Comparison of ENCODE assay signal across 22 cellular contexts in the genomic region with DNA sequence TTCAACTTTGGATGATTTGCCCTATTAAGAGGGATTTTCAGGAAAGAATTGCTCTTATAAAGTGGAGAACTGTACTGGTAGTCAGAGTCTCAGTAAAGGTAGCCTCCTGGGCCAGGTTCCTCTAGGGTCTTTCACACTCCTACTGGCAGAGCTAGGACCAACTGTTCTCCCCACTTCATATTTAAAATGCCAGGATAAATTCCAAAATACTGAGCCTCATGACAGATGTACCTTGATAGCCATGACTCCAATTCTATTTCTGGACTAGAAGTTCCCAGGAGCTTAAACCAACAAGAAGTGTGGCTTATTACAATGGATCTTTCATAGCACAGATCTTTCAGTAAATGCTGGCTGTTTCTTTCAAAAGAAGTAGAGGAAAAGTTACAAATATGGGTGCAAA.
DNase-seq lines count a peak whose midpoint lies in the region; ATAC-seq and TF ChIP-seq lines count a peak whose summit lies in the region.
"Had no signal": no experiment of that assay in that cellular context is flagged by ENCODE, and none has a peak within 500 bp of the region (broad histone marks: within the 10 kb centered on the region; RNA-seq: fewer than 3 reads in every experiment).

No MANE protein-coding gene starts in this region.

- no peak overlapping the region for H3K9ac ChIP-seq in endodermal cell (ENCODE audit: extremely low read depth, low read length, poor library complexity, severe bottlenecking)
- H3K9ac ChIP-seq: BLaER1 treated with 17β-estradiol and CSF1 and Interleukin-3, amounts not matched to agents 10 nM and 100 nM had no signal

- H3K27ac ChIP-seq in endodermal cell (ENCODE audit: low read depth, low read length), result no peak overlapping the region
- H3K27ac ChIP-seq: BLaER1 treated with 17β-estradiol and CSF1 and Interleukin-3, amounts not matched to agents 10 nM and 100 nM; HL-60; Peyer's patch had no signal

- no peak for TF ChIP-seq CTCF in endodermal cell (conservative IDR thresholded peaks at IDR 0.05)
- no peak for TF ChIP-seq CTCF in nephron (IDR thresholded peaks at IDR 0.05; ENCODE audit: unreplicated experiment in 3 of 3)

- peaks cover 11% of the 10 kb centered on the region for H3K4me1 ChIP-seq in endodermal cell (ENCODE audit: control insufficient read depth, insufficient read depth, low read length)
- H3K4me1 ChIP-seq: BLaER1 treated with 17β-estradiol and CSF1 and Interleukin-3, amounts not matched to agents 10 nM and 100 nM; HAP-1; Peyer's patch had no signal

- in situ Hi-C loops in G401 (cut with HindIII; ENCODE audit: low sequenced_read_pairs), result no loop called here

- peaks cover 32% of the 10 kb centered on the region for H3K9me3 ChIP-seq in endodermal cell (ENCODE audit: control insufficient read depth, low read length)
- H3K9me3 ChIP-seq: MG63, Peyer's patch had no signal

- no peaks in the 10 kb centered on the region for H3K36me3 ChIP-seq in endodermal cell (ENCODE audit: control insufficient read depth, insufficient read depth, low read length)
- H3K36me3 ChIP-seq: BLaER1 treated with 17β-estradiol and CSF1 and Interleukin-3, amounts not matched to agents 10 nM and 100 nM; HAP-1; MG63; Peyer's patch had no signal

- DNase-seq in G401 (ENCODE audit: low spot score) (peak; percentile 63), NCI-H524 treated with DMSO at 0.1 percent for 48 hours (lab: John Stamatoyannopoulos, UW) (peak; percentile 5), endodermal cell (no peak), NCI-H2196 (lab: John Stamatoyannopoulos, UW; ENCODE audit: unreplicated experiment) (no peak)
- no peak for DNase-seq in activated CD4-positive, alpha-beta T cell treated with anti-CD3 and anti-CD28 coated beads, Interleukin-2, amount 10 ng/mL, durations not matched to agents 24 days and 14 days
- DNase-seq: Calu3; CD8-positive, alpha-beta T cell; MG63; NCI-H1092; NCI-H146; NCI-H2081; NCI-H2171 treated with DMSO at 0.1 percent for 48 hours; NCI-H446 treated with DMSO at 0.1 percent for 48 hours; NCI-H748 treated with DMSO at 0.1 percent for 48 hours; NK-92 treated with Interleukin-12 subunit alpha and Interleukin-12 subunit beta, amount 100 ng/mL, for 24 hours; Peyer's patch had no signal

- H3K27ac Mint-ChIP-seq in endodermal cell, result no peak overlapping the region
- H3K27ac Mint-ChIP-seq in nephron, result peak overlapping the region in 2 of 3 experiments; percentile 1 to 76
- H3K27ac Mint-ChIP-seq in activated CD4-positive, alpha-beta T cell treated with anti-CD3 and anti-CD28 coated beads, Interleukin-2, amount 10 ng/mL, durations not matched to agents 24 days and 14 days, result no peak overlapping the region
- H3K27ac Mint-ChIP-seq: CD8-positive, alpha-beta T cell had no signal

- intact Hi-C loops in activated CD4-positive, alpha-beta T cell treated with anti-CD3 and anti-CD28 coated beads, Interleukin-2, amount 10 ng/mL, durations not matched to agents 24 days and 14 days (cut with micrococcal nuclease), result no loop called here

- H3K9me3 Mint-ChIP-seq in endodermal cell (peaks cover 28% of the 10 kb centered on the region), nephron (peaks cover 12% of the 10 kb centered on the region)
- no peaks in the 10 kb centered on the region for H3K9me3 Mint-ChIP-seq in activated CD4-positive, alpha-beta T cell treated with anti-CD3 and anti-CD28 coated beads, Interleukin-2, amount 10 ng/mL, durations not matched to agents 24 days and 14 days
- H3K9me3 Mint-ChIP-seq: CD8-positive, alpha-beta T cell had no signal

- H3K4me3 Mint-ChIP-seq in endodermal cell (no peak overlapping the region), nephron (peak overlapping the region in 1 of 3 experiments; percentile 30)
- H3K4me3 Mint-ChIP-seq in activated CD4-positive, alpha-beta T cell treated with anti-CD3 and anti-CD28 coated beads, Interleukin-2, amount 10 ng/mL, durations not matched to agents 24 days and 14 days, result no peak overlapping the region
- H3K4me3 Mint-ChIP-seq: CD8-positive, alpha-beta T cell had no signal

- H3K27me3 Mint-ChIP-seq in endodermal cell (ENCODE audit: insufficient read depth) (no peaks in the 10 kb centered on the region), nephron (ENCODE audit: low read depth) (no peaks in the 10 kb centered on the region)
- peaks cover 17% of the 10 kb centered on the region for H3K27me3 Mint-ChIP-seq in activated CD4-positive, alpha-beta T cell treated with anti-CD3 and anti-CD28 coated beads, Interleukin-2, amount 10 ng/mL, durations not matched to agents 24 days and 14 days

- H3K4me1 Mint-ChIP-seq in endodermal cell (peaks cover 47% of the 10 kb centered on the region), nephron (peaks cover 65% of the 10 kb centered on the region)
- H3K4me1 Mint-ChIP-seq in activated CD4-positive, alpha-beta T cell treated with anti-CD3 and anti-CD28 coated beads, Interleukin-2, amount 10 ng/mL, durations not matched to agents 24 days and 14 days, result no peaks in the 10 kb centered on the region

- H3K36me3 Mint-ChIP-seq in endodermal cell (ENCODE audit: low read depth) (peaks cover 4% of the 10 kb centered on the region), nephron (ENCODE audit: low read depth) (no peaks in the 10 kb centered on the region)
- H3K36me3 Mint-ChIP-seq in activated CD4-positive, alpha-beta T cell treated with anti-CD3 and anti-CD28 coated beads, Interleukin-2, amount 10 ng/mL, durations not matched to agents 24 days and 14 days (ENCODE audit: low read depth), result no peaks in the 10 kb centered on the region
- H3K36me3 Mint-ChIP-seq: CD8-positive, alpha-beta T cell had no signal

- H3K4me3 ChIP-seq in endodermal cell (ENCODE audit: low read length), result peak overlapping the region; percentile 10
- H3K4me3 ChIP-seq: BLaER1 treated with 17β-estradiol and CSF1 and Interleukin-3, amounts not matched to agents 10 nM and 100 nM; HAP-1; MG63; Peyer's patch had no signal

- H3K27me3 ChIP-seq in endodermal cell (ENCODE audit: control insufficient read depth, insufficient read depth, low read length, poor library complexity, severe bottlenecking), result no peaks in the 10 kb centered on the region
- H3K27me3 ChIP-seq: BLaER1 treated with 17β-estradiol and CSF1 and Interleukin-3, amounts not matched to agents 10 nM and 100 nM; MG63; Peyer's patch had no signal

- no peak for ATAC-seq in GM21360 (IDR thresholded peaks at IDR 0.05; ENCODE audit: unreplicated experiment)
- no peak for ATAC-seq in HG02571 (IDR thresholded peaks at IDR 0.05; ENCODE audit: unreplicated experiment)
- ATAC-seq: CD8-positive, alpha-beta T cell had no signal

Comparison
In these comparisons a context has a peak if more than half of its experiments do, and no peak if none do; other contexts are left out.
1. DNase-seq: peak in G401 (single experiment) and NCI-H524 treated with DMSO at 0.1 percent for 48 hours (single experiment); none in endodermal cell (single experiment), activated CD4-positive, alpha-beta T cell treated with anti-CD3 and anti-CD28 coated beads, Interleukin-2, amount 10 ng/mL, durations not matched to agents 24 days and 14 days (single experiment) and NCI-H2196 (single experiment).
2. H3K27ac Mint-ChIP-seq: peak in nephron (2 of 3); none in endodermal cell (single experiment) and activated CD4-positive, alpha-beta T cell treated with anti-CD3 and anti-CD28 coated beads, Interleukin-2, amount 10 ng/mL, durations not matched to agents 24 days and 14 days (single experiment).